In the genomic region with DNA sequence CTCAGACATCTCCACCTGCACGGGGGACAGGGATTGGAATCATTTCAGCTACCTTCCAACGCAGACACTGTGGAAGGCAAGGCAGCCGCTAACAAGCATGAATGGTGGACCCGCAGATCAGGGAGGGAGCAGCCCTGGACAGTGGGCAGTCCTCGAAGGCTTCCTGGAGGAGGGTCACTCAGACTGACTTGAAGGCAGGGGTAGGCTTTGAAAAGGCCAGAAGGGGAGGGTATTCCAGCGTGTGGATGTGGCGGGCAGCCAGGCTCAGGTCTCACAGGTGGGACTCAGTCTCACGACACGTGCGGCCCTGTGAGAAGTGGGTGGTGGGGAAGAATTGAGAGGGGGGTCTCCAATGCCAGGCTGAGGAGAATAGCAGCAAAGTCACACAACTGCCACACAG, we compare ENCODE assay signal across 16 cellular contexts. TPM values are rescaled to one million over a fixed set of nuclear protein-coding genes. Genes with fewer than 3 reads are reported as not detected.
DNase-seq lines count a peak whose midpoint lies in the region; ATAC-seq and TF ChIP-seq lines count a peak whose summit lies in the region.
"Had no signal": no experiment of that assay in that cellular context is flagged by ENCODE, and none has a peak within 500 bp of the region (broad histone marks: within the 10 kb centered on the region; RNA-seq: fewer than 3 reads in every experiment).

No MANE protein-coding gene starts in this region.

- no peak overlapping the region for H4K8ac ChIP-seq in mesenchymal stem cell (ENCODE audit: low read length)

- intact Hi-C loops in cardiac septum (cut with DNase I) (no loop called here), upper lobe of right lung (cut with DNase I) (no loop called here), transverse colon (cut with DNase I; ENCODE audit: low total_unique reads) (no loop called here)

- no peak overlapping the region for H3K4me2 ChIP-seq in mesenchymal stem cell (ENCODE audit: low read length, poor library complexity, severe bottlenecking)
- H3K4me2 ChIP-seq: A549, BLaER1, GM23338 had no signal

- peaks cover 30% of the 10 kb centered on the region for H3K79me1 ChIP-seq in mesenchymal stem cell (replicated peaks; ENCODE audit: low read length, poor library complexity, severe bottlenecking)

- no peak overlapping the region for H3K14ac ChIP-seq in mesenchymal stem cell (ENCODE audit: low read length in 2 of 2)

- H3K4me1 ChIP-seq in right atrium auricular region (no peaks in the 10 kb centered on the region), mesenchymal stem cell (ENCODE audit: control insufficient read depth, insufficient read depth, low read depth, low read length) (peaks cover 31% of the 10 kb centered on the region), neutrophil (ENCODE audit: control insufficient read depth in 1 of 2, insufficient read depth in 1 of 2, low read depth in 1 of 2, low read length in 1 of 2) (peaks cover 27 to 29% of the 10 kb centered on the region in 2 experiments), upper lobe of right lung (no peaks in the 10 kb centered on the region), transverse colon (no peaks in the 10 kb centered on the region)
- H3K4me1 ChIP-seq: A549 had no signal

- H3K9me3 ChIP-seq in right atrium auricular region (no peaks in the 10 kb centered on the region), mesenchymal stem cell (ENCODE audit: control insufficient read depth, low read length) (no peaks in the 10 kb centered on the region), neutrophil (no peaks in the 10 kb centered on the region), upper lobe of right lung (no peaks in the 10 kb centered on the region), transverse colon (no peaks in the 10 kb centered on the region)
- H3K9me3 ChIP-seq: A549 had no signal

- no peak overlapping the region for H2BK12ac ChIP-seq in mesenchymal stem cell (ENCODE audit: low read length in 2 of 2)

- H3K18ac ChIP-seq in mesenchymal stem cell (ENCODE audit: low read depth in 1 of 2, low read length in 2 of 2): no peak overlapping the region

- H3K23ac ChIP-seq in mesenchymal stem cell (ENCODE audit: low read length in 2 of 2): no peak overlapping the region

- H2BK120ac ChIP-seq in mesenchymal stem cell (ENCODE audit: low read depth, low read length): no peak overlapping the region

- H2AK5ac ChIP-seq in mesenchymal stem cell (ENCODE audit: low read length, severe bottlenecking): peak overlapping the region; percentile 8

- in situ Hi-C loops in transverse colon (cut with MboI; ENCODE audit: low pct_ligation_motif_present in 1 of 4, low pct_unique_long_range_greater_than_20kb in 1 of 4, low sequenced_read_pairs in 3 of 4): no loop called here

- no peak overlapping the region for H3K9ac ChIP-seq in mesenchymal stem cell (ENCODE audit: low read length)
- H3K9ac ChIP-seq: BLaER1 had no signal

- no peak overlapping the region for H2BK5ac ChIP-seq in mesenchymal stem cell (ENCODE audit: low read depth, low read length, poor library complexity, severe bottlenecking)

- no peak overlapping the region for H2AFZ ChIP-seq in mesenchymal stem cell (ENCODE audit: low read depth, low read length)
- H2AFZ ChIP-seq: GM23338 had no signal

- no peak for ATAC-seq in upper lobe of right lung
- ATAC-seq: A549; CD8-positive, alpha-beta T cell had no signal

- TF ChIP-seq EP300 in transverse colon (IDR thresholded peaks at IDR 0.05; ENCODE audit: low read depth): no peak

- H2BK15ac ChIP-seq in mesenchymal stem cell (ENCODE audit: low read depth, poor library complexity, severe bottlenecking): no peak overlapping the region

- 85% methylated on average over 10 of the region's 10 CpGs for WGBS in mesenchymal stem cell
- WGBS in transverse colon (ENCODE audit: low coverage in 1 of 2), 2 donors: 86 to 94% methylated on average over 5 to 10 of the region's 10 CpGs

- no peaks in the 10 kb centered on the region for H3K27me3 ChIP-seq in right atrium auricular region
- H3K27me3 ChIP-seq in mesenchymal stem cell (ENCODE audit: control insufficient read depth in 1 of 2, insufficient read depth in 1 of 2, low read length in 2 of 2): peaks cover 0 to 65% of the 10 kb centered on the region in 2 experiments
- H3K27me3 ChIP-seq in neutrophil: no peaks in the 10 kb centered on the region
- H3K27me3 ChIP-seq in upper lobe of right lung: no peaks in the 10 kb centered on the region
- no peaks in the 10 kb centered on the region for H3K27me3 ChIP-seq in transverse colon
- H3K27me3 ChIP-seq: BLaER1 had no signal

- TF ChIP-seq CTCF in right atrium auricular region (IDR thresholded peaks at IDR 0.05): no peak
- no peak for TF ChIP-seq CTCF in neutrophil (IDR thresholded peaks at IDR 0.05)
- TF ChIP-seq CTCF in upper lobe of right lung (IDR thresholded peaks at IDR 0.05): no peak
- TF ChIP-seq CTCF in transverse colon (IDR thresholded peaks at IDR 0.05): no peak

- H3K4ac ChIP-seq in mesenchymal stem cell (ENCODE audit: low read depth in 1 of 2, low read length in 2 of 2): no peak overlapping the region

- H3K36me3 ChIP-seq in right atrium auricular region (peaks cover 18% of the 10 kb centered on the region), mesenchymal stem cell (ENCODE audit: control insufficient read depth in 1 of 2, insufficient read depth in 2 of 2, low read depth in 1 of 2, low read length in 2 of 2) (peaks cover 0 to 52% of the 10 kb centered on the region in 2 experiments), neutrophil (peaks cover 88% of the 10 kb centered on the region), upper lobe of right lung (no peaks in the 10 kb centered on the region), transverse colon (no peaks in the 10 kb centered on the region)
- H3K36me3 ChIP-seq: BLaER1 had no signal

- TF ChIP-seq POLR2A in transverse colon (IDR thresholded peaks at IDR 0.05): no peak

- H3K27ac ChIP-seq in right atrium auricular region (no peak overlapping the region), mesenchymal stem cell (ENCODE audit: low read length, poor library complexity, severe bottlenecking) (no peak overlapping the region), neutrophil (peak overlapping the region; percentile 39), upper lobe of right lung (no peak overlapping the region), transverse colon (no peak overlapping the region)
- H3K27ac ChIP-seq: 22Rv1, A549, BLaER1 had no signal

- DNase-seq in cardiac septum (ENCODE audit: low spot score): peak; percentile 60
- DNase-seq in right atrium auricular region (ENCODE audit: low spot score): no peak
- no peak for DNase-seq in mesenchymal stem cell
- DNase-seq in upper lobe of right lung: peak; percentile 32
- no peak for DNase-seq in transverse colon
- no peak for DNase-seq in retina
- DNase-seq in SHP77 treated with DMSO at 0.1 percent for 48 hours (lab: John Stamatoyannopoulos, UW): no peak
- DNase-seq: AML-193; CD8-positive, alpha-beta T cell; COR-L47; H9 had no signal

- H4K91ac ChIP-seq in mesenchymal stem cell (ENCODE audit: low read length): no peak overlapping the region

- no peak overlapping the region for H3K4me3 ChIP-seq in right atrium auricular region
- no peak overlapping the region for H3K4me3 ChIP-seq in mesenchymal stem cell (ENCODE audit: insufficient read depth in 1 of 2, low read depth in 1 of 2, low read length in 2 of 2)
- no peak overlapping the region for H3K4me3 ChIP-seq in neutrophil (ENCODE audit: low read depth in 1 of 2, low read length in 1 of 2)
- no peak overlapping the region for H3K4me3 ChIP-seq in upper lobe of right lung
- no peak overlapping the region for H3K4me3 ChIP-seq in transverse colon
- H3K4me3 ChIP-seq: A549, BLaER1, GM23338 had no signal

RNA-seq across cellular contexts. Expression of a gene that starts 29.9 kb away (rescaled TPM):
- total RNA-seq in cardiac septum (82.8 TPM), right atrium auricular region (10 to 100 TPM; 31.3 to 52.1 TPM), upper lobe of right lung (37.7 TPM), transverse colon (10 to 100 TPM in 2 of 4 donors, 1 to 10 TPM in 2; 3.7 to 18.7 (median 10.6) TPM)
- 0.33 TPM for polyA plus RNA-seq in mesenchymal stem cell (2013, experiment 1 of 2)
- 0.37 TPM for polyA plus RNA-seq in mesenchymal stem cell (2013, experiment 2 of 2)

Comparison
In these comparisons a context has a peak if more than half of its experiments do, and no peak if none do; other contexts are left out.
1. DNase-seq: peak in cardiac septum (single experiment) and upper lobe of right lung (single experiment); none in right atrium auricular region (single experiment), mesenchymal stem cell (single experiment), transverse colon (single experiment), retina (single experiment) and SHP77 treated with DMSO at 0.1 percent for 48 hours (single experiment).